In genomic region chr19:51754770-51755169, GRCh38 we compare ENCODE assay signal across 15 cellular contexts. TPM values are rescaled to one million over a fixed set of nuclear protein-coding genes. Genes with fewer than 3 reads are reported as not detected.
DNase-seq lines count a peak whose midpoint lies in the region; ATAC-seq and TF ChIP-seq lines count a peak whose summit lies in the region.
"Had no signal": no experiment of that assay in that cellular context is flagged by ENCODE, and none has a peak within 500 bp of the region (broad histone marks: within the 10 kb centered on the region; RNA-seq: fewer than 3 reads in every experiment).

No MANE protein-coding gene starts in this region.

- H3K4me1 ChIP-seq in muscle layer of duodenum (ENCODE audit: control insufficient read depth in 1 of 2, insufficient read depth in 2 of 2, low read length in 2 of 2) (no peaks in the 10 kb centered on the region), upper lobe of left lung (no peaks in the 10 kb centered on the region)
- H3K4me1 ChIP-seq: Caco-2 had no signal

- TF ChIP-seq CTCF in upper lobe of left lung (IDR thresholded peaks at IDR 0.05), result no peak

- no peak overlapping the region for H3K4me3 ChIP-seq in muscle layer of duodenum (ENCODE audit: low read depth in 1 of 2, low read length in 2 of 2)
- H3K4me3 ChIP-seq in upper lobe of left lung, result no peak overlapping the region

- WGBS in adipose tissue, 3 donors, result 75 to 85% (median 84%) methylated on average over 4 of the region's 4 CpGs
- WGBS in upper lobe of left lung, 2 donors, result 74 to 86% methylated on average over 4 of the region's 4 CpGs

- no peak for TF ChIP-seq EP300 in upper lobe of left lung (IDR thresholded peaks at IDR 0.05)

- H3K27ac Mint-ChIP-seq in dendritic cell treated with granulocyte-macrophage colony-stimulating factor and Interleukin-4, amounts not matched to agents 40 ng/mL and 50 ng/mL, for 4 days, result peak overlapping the region; percentile 83
- H3K27ac Mint-ChIP-seq: CD8-positive, alpha-beta memory T cell; H9 had no signal

- ATAC-seq in upper lobe of left lung (ENCODE audit: low FRiP score in 2 of 2), result no peak

- TF ChIP-seq POLR2A in upper lobe of left lung (IDR thresholded peaks at IDR 0.05), result no peak

- H3K4me1 Mint-ChIP-seq in dendritic cell treated with granulocyte-macrophage colony-stimulating factor and Interleukin-4, amounts not matched to agents 40 ng/mL and 50 ng/mL, for 4 days (ENCODE audit: low read depth), result peaks cover 65% of the 10 kb centered on the region
- H3K4me1 Mint-ChIP-seq: CD8-positive, alpha-beta memory T cell; H9 had no signal

- H3K36me3 Mint-ChIP-seq in dendritic cell treated with granulocyte-macrophage colony-stimulating factor and Interleukin-4, amounts not matched to agents 40 ng/mL and 50 ng/mL, for 4 days (ENCODE audit: low read depth), result no peaks in the 10 kb centered on the region

- peaks cover 2% of the 10 kb centered on the region for H3K27me3 Mint-ChIP-seq in dendritic cell treated with granulocyte-macrophage colony-stimulating factor and Interleukin-4, amounts not matched to agents 40 ng/mL and 50 ng/mL, for 4 days

- DNase-seq in upper lobe of left lung (no peak), glomerular visceral epithelial cell (ENCODE audit: extremely low spot score) (no peak)
- DNase-seq in stimulated activated CD4-positive, alpha-beta T cell treated with anti-CD3 and anti-CD28 coated beads, Interleukin-4, amount 100 ng/mL, for 24 hours, result no peak
- no peak for DNase-seq in activated naive CD4-positive, alpha-beta T cell treated with Interleukin-2 at 50 U/mL for 16 hours
- DNase-seq: Caco-2; CD8-positive, alpha-beta memory T cell; DND-41; GDM1; GOT3; H9 had no signal

- H3K27ac ChIP-seq in adipose tissue (ENCODE audit: low read depth, low read length), result peak overlapping the region; percentile 59
- peak overlapping the region; percentile 51 for H3K27ac ChIP-seq in muscle layer of duodenum (ENCODE audit: low read length)
- peak overlapping the region; percentile 67 to 82 (median 70) for H3K27ac ChIP-seq in upper lobe of left lung

- H3K9me3 Mint-ChIP-seq in dendritic cell treated with granulocyte-macrophage colony-stimulating factor and Interleukin-4, amounts not matched to agents 40 ng/mL and 50 ng/mL, for 4 days, result no peaks in the 10 kb centered on the region

- H3K4me3 Mint-ChIP-seq in dendritic cell treated with granulocyte-macrophage colony-stimulating factor and Interleukin-4, amounts not matched to agents 40 ng/mL and 50 ng/mL, for 4 days, result no peak overlapping the region
- H3K4me3 Mint-ChIP-seq: CD8-positive, alpha-beta memory T cell; H9 had no signal

- H3K27me3 ChIP-seq in muscle layer of duodenum (ENCODE audit: low read depth, low read length) (no peaks in the 10 kb centered on the region), upper lobe of left lung (no peaks in the 10 kb centered on the region)

- H3K36me3 ChIP-seq in muscle layer of duodenum (ENCODE audit: control insufficient read depth in 1 of 2, insufficient read depth in 2 of 2, low read length in 2 of 2) (no peaks in the 10 kb centered on the region), upper lobe of left lung (no peaks in the 10 kb centered on the region)

- intact Hi-C loops in dendritic cell treated with granulocyte-macrophage colony-stimulating factor and Interleukin-4, amounts not matched to agents 40 ng/mL and 50 ng/mL, for 4 days (cut with micrococcal nuclease), result no loop called here

- no peaks in the 10 kb centered on the region for H3K9me3 ChIP-seq in muscle layer of duodenum (ENCODE audit: control insufficient read depth in 1 of 2, low read length in 2 of 2)
- no peaks in the 10 kb centered on the region for H3K9me3 ChIP-seq in upper lobe of left lung
- H3K9me3 ChIP-seq: Caco-2 had no signal

RNA-seq across cellular contexts. Expression of gene FPR1, which starts 3.1 kb away (rescaled TPM):
- polyA plus RNA-seq in adipose tissue, result 10 to 100 TPM in 2 of 3 donors, 1 to 10 TPM in 1; 4.4 to 59.0 (median 27.8) TPM
- total RNA-seq in upper lobe of left lung, result 100 to 1,000 TPM in 1 of 6 donors, 10 to 100 TPM in 5; 17.0 to 105 (median 39.8) TPM
- total RNA-seq: A673; Caco-2; CD8-positive, alpha-beta memory T cell; H9 had no signal
- polyA plus RNA-seq: BJ; CD8-positive, alpha-beta memory T cell had no signal

RNA-seq across cellular contexts. Expression of gene FPR2, which starts 6.2 kb away (rescaled TPM):
- 10 to 100 TPM in 1 of 3 donors, 1 to 10 TPM in 2; 1.2 to 10.0 (median 3.9) TPM for polyA plus RNA-seq in adipose tissue
- 10 to 100 TPM in 3 of 6 donors, 1 to 10 TPM in 3; 4.2 to 52.4 (median 20.5) TPM for total RNA-seq in upper lobe of left lung
- total RNA-seq: A673; Caco-2; CD8-positive, alpha-beta memory T cell; H9 had no signal
- polyA plus RNA-seq: BJ; CD8-positive, alpha-beta memory T cell had no signal

RNA-seq across cellular contexts. Expression of gene HAS1, which starts 31.0 kb away (rescaled TPM):
- polyA plus RNA-seq in adipose tissue, result 10 to 100 TPM in 2 of 3 donors, under 1 TPM in 1; 0.81 to 48.6 (median 17.3) TPM
- total RNA-seq in upper lobe of left lung, result 1 to 10 TPM in 2 of 6 donors, under 1 TPM in 1, not detected in 3; 0.30 to 1.9 (median 1.8) TPM
- total RNA-seq: A673; Caco-2; CD8-positive, alpha-beta memory T cell had no signal
- polyA plus RNA-seq: BJ; CD8-positive, alpha-beta memory T cell had no signal

RNA-seq across cellular contexts. Expression of gene FPR3, which starts 40.2 kb away (rescaled TPM):
- 1 to 10 TPM in 2 of 3 donors, under 1 TPM in 1; 0.67 to 4.5 (median 1.6) TPM for polyA plus RNA-seq in adipose tissue
- 10 to 100 TPM in 5 of 6 donors, 1 to 10 TPM in 1; 8.8 to 50.9 (median 20.1) TPM for total RNA-seq in upper lobe of left lung
- total RNA-seq: A673, Caco-2, H9 had no signal
- polyA plus RNA-seq: BJ; CD8-positive, alpha-beta memory T cell had no signal
